26 cellular contexts compared by ENCODE assay signal in genomic region chr17:44642861-44643260, GRCh38. TPM values are rescaled to one million over a fixed set of nuclear protein-coding genes. Genes with fewer than 3 reads are reported as not detected.
"Had no signal": no experiment of that assay in that cellular context is flagged by ENCODE, and none has a peak within 500 bp of the region (broad histone marks: within the 10 kb centered on the region; RNA-seq: fewer than 3 reads in every experiment).

No MANE protein-coding gene starts in this region.

- DNase-seq: activated CD4-positive, alpha-beta T cell treated with anti-CD3 and anti-CD28 coated beads for 1 hour; activated CD4-positive, alpha-beta T cell treated with anti-CD3 and anti-CD28 coated beads, Interleukin-2, amount 50 U/mL, for 1 hour; activated CD8-positive, alpha-beta T cell treated with anti-CD3 and anti-CD28 coated beads, Interleukin-2, amount 10 ng/mL, durations not matched to agents 7 days and 5 days; activated T-cell treated with anti-CD3 and anti-CD28 coated beads, Interleukin-2, amount 50 U/mL, for 1 hour; adrenal gland; esophagus squamous epithelium; kidney; left lung; nephron progenitor cell; nucleus accumbens; small intestine; stimulated activated CD4-positive, alpha-beta T cell treated with anti-CD3 and anti-CD28 coated beads, Interleukin-2, amount 100 ng/mL, for 24 hours; stimulated activated naive CD8-positive, alpha-beta T cell treated with anti-CD3 and anti-CD28 coated beads, Interleukin-15, amount 100 ng/mL, for 72 hours; T-cell; tibial artery; WERI-Rb-1 had no signal

- ATAC-seq: activated CD8-positive, alpha-beta T cell treated with anti-CD3 and anti-CD28 coated beads, Interleukin-2, amount 10 ng/mL, durations not matched to agents 7 days and 5 days; activated naive CD4-positive, alpha-beta T cell treated with anti-CD3 and anti-CD28 coated beads, Interleukin-2, amount 50 U/mL, for 72 hours; activated T-helper 17 cell treated with anti-CD3 and anti-CD28 coated beads, Interleukin-2, amount 50 U/mL, for 72 hours; left lung; sciatic nerve; stimulated activated effector memory CD8-positive, alpha-beta T cell treated with anti-CD3 and anti-CD28 coated beads, Interleukin-12 subunit alpha, Interleukin-12 subunit beta, amount 100 ng/mL, for 72 hours; stimulated activated naive CD8-positive, alpha-beta T cell treated with anti-CD3 and anti-CD28 coated beads, Interleukin-15, amount 100 ng/mL, for 72 hours; T-cell had no signal

- H3K36me3 ChIP-seq: adrenal gland, ascending aorta, breast epithelium, esophagus squamous epithelium, left lung, tibial artery, WERI-Rb-1 had no signal

- H3K4me3 ChIP-seq: adrenal gland, ascending aorta, breast epithelium, coronary artery, esophagus squamous epithelium, left lung, tibial artery had no signal

- H3K9ac ChIP-seq: parathyroid adenoma had no signal

- H3K4me1 ChIP-seq: adrenal gland, ascending aorta, breast epithelium, esophagus squamous epithelium, left lung, parathyroid adenoma, tibial artery had no signal

- H3K9me3 ChIP-seq: adrenal gland, ascending aorta, breast epithelium, esophagus squamous epithelium, left lung, tibial artery had no signal

- H2AFZ ChIP-seq: parathyroid adenoma had no signal

- H3K79me2 ChIP-seq: parathyroid adenoma had no signal

- H3K27ac ChIP-seq: adrenal gland, ascending aorta, breast epithelium, coronary artery, esophagus squamous epithelium, left lung, parathyroid adenoma, tibial artery, WERI-Rb-1 had no signal

- H3K27me3 ChIP-seq: adrenal gland, ascending aorta, breast epithelium had no signal

RNA-seq across cellular contexts. Expression of gene MEIOC, which starts 13.4 kb away (rescaled TPM):
- total RNA-seq: adrenal gland, ascending aorta, left lung, mononuclear cell, sciatic nerve, ureter had no signal
